8 cellular contexts compared by ENCODE assay signal in the genomic region with DNA sequence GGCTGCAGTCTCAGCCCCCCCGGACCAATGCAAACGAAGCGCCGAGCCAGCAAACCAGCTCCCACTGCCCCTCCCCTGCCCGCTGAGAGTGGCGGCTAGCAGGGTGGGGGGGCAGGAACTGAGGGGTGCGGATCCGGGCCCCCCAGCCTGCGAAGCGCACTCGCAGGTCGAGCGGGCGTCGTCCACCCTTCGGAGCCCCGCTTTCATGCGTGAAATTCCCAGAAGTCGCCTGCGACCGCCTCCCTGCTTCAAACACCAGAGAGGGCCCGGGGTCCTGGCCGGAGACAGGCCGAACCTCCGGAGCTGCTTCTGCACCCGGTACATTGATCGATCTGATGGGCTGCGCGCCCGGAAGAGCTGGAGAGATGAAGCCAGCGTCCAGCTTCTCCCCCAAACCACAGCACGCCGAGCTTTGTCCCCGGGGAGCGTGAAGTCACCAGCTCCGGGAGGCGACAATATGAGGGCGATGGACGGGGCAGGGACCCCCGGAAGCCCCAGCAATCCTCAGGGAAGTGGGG. TPM values are rescaled to one million over a fixed set of nuclear protein-coding genes. Genes with fewer than 3 reads are reported as not detected.
DNase-seq lines count a peak whose midpoint lies in the region; ATAC-seq and TF ChIP-seq lines count a peak whose summit lies in the region.

No MANE protein-coding gene starts in this region.

- DNase-seq in HS-27A (ENCODE audit: low read depth) = peak; percentile 23
- peak; percentile 63 for DNase-seq in RPMI8226
- peak; percentile 54 for DNase-seq in activated naive CD8-positive, alpha-beta T cell treated with anti-CD3 and anti-CD28 coated beads, Interleukin-2, amount 50 U/mL, for 24 hours
- peak; percentile 73 for DNase-seq in left cardiac atrium
- peak; percentile 88 for DNase-seq in posterior vena cava (ENCODE audit: low spot score)
- DNase-seq in middle frontal gyrus (ENCODE audit: extremely low spot score, low spot score) = no peak

- H3F3A ChIP-seq in DOHH2 (ENCODE audit: control insufficient read depth, insufficient read depth) = peaks cover 15% of the 10 kb centered on the region

- H3K4me3 Mint-ChIP-seq in activated naive CD8-positive, alpha-beta T cell treated with anti-CD3 and anti-CD28 coated beads, Interleukin-2, amount 50 U/mL, for 24 hours = peak overlapping the region; percentile 83

- peaks cover 36% of the 10 kb centered on the region for H3K4me1 Mint-ChIP-seq in activated naive CD8-positive, alpha-beta T cell treated with anti-CD3 and anti-CD28 coated beads, Interleukin-2, amount 50 U/mL, for 24 hours

- H3K4me3 ChIP-seq in DOHH2 (ENCODE audit: low read length) = peak overlapping the region; percentile 82

- no peak for ATAC-seq in activated naive CD8-positive, alpha-beta T cell treated with anti-CD3 and anti-CD28 coated beads, Interleukin-2, amount 50 U/mL, for 24 hours
- peak; percentile 30 to 43 for ATAC-seq in left cardiac atrium
- ATAC-seq in HG02588 (IDR thresholded peaks at IDR 0.05; ENCODE audit: unreplicated experiment) = no peak

- peak overlapping the region; percentile 86 for H3K27ac Mint-ChIP-seq in activated naive CD8-positive, alpha-beta T cell treated with anti-CD3 and anti-CD28 coated beads, Interleukin-2, amount 50 U/mL, for 24 hours

- no peaks in the 10 kb centered on the region for H3K27me3 ChIP-seq in DOHH2 (ENCODE audit: control insufficient read depth, low read length)

- peak overlapping the region; percentile 88 for H3K4me2 ChIP-seq in DOHH2 (ENCODE audit: low read length)

- peaks cover 46% of the 10 kb centered on the region for H3K79me2 ChIP-seq in DOHH2 (ENCODE audit: control insufficient read depth, low read length)

- no peaks in the 10 kb centered on the region for H3K27me3 Mint-ChIP-seq in activated naive CD8-positive, alpha-beta T cell treated with anti-CD3 and anti-CD28 coated beads, Interleukin-2, amount 50 U/mL, for 24 hours

- no peaks in the 10 kb centered on the region for H3K9me3 ChIP-seq in DOHH2 (ENCODE audit: control insufficient read depth, insufficient read depth, low read length)

- intact Hi-C loops in left cardiac atrium (cut with DNase I) = loop anchor here (2.0 to 10.0 kb wide), 4 partner anchors 48 to 288 kb away; partner anchors contain the start of genes DRG1 (in 2 of the 2) and SFI1 (in 1 of the 2)
- intact Hi-C loops in posterior vena cava (cut with DNase I) = no loop called here

- peaks cover 24% of the 10 kb centered on the region for H4K20me1 ChIP-seq in DOHH2 (ENCODE audit: control insufficient read depth, insufficient read depth, low read depth, low read length)

- peaks cover 45% of the 10 kb centered on the region for H3K36me3 ChIP-seq in DOHH2 (ENCODE audit: control insufficient read depth, low read length)

- H3K9me3 Mint-ChIP-seq in activated naive CD8-positive, alpha-beta T cell treated with anti-CD3 and anti-CD28 coated beads, Interleukin-2, amount 50 U/mL, for 24 hours = no peaks in the 10 kb centered on the region

- no peaks in the 10 kb centered on the region for H3K9me2 ChIP-seq in DOHH2 (replicated peaks; ENCODE audit: control insufficient read depth, low read length)

- H3K4me1 ChIP-seq in DOHH2 (ENCODE audit: control insufficient read depth, low read length) = peaks cover 38% of the 10 kb centered on the region

- peak overlapping the region; percentile 89 for H3K27ac ChIP-seq in DOHH2 (ENCODE audit: low read depth, low read length)

- no peak for TF ChIP-seq CTCF in DOHH2 (IDR thresholded peaks at IDR 0.05; ENCODE audit: low read depth, low read length, poor library complexity, severe bottlenecking)

- H3K36me3 Mint-ChIP-seq in activated naive CD8-positive, alpha-beta T cell treated with anti-CD3 and anti-CD28 coated beads, Interleukin-2, amount 50 U/mL, for 24 hours (ENCODE audit: low read depth) = peaks cover 31% of the 10 kb centered on the region

RNA-seq across cellular contexts. Expression of gene PATZ1, which starts 0.6 kb away (rescaled TPM):
- total RNA-seq in left cardiac atrium = 10 to 100 TPM; 11.5 to 12.3 TPM
- 10 to 100 TPM; 10.8 to 14.9 TPM for total RNA-seq in posterior vena cava

RNA-seq across cellular contexts. Expression of gene DRG1, which starts 52.6 kb away (rescaled TPM):
- total RNA-seq in left cardiac atrium (10 to 100 TPM; 52.1 to 61.4 TPM), posterior vena cava (10 to 100 TPM; 37.8 to 40.3 TPM)

RNA-seq across cellular contexts. Expression of gene PIK3IP1, which starts 54.5 kb away (rescaled TPM):
- 10 to 100 TPM in 1 of 2 donors, 1 to 10 TPM in 1; 5.2 to 15.6 TPM for total RNA-seq in left cardiac atrium
- 10 to 100 TPM; 12.8 to 18.8 TPM for total RNA-seq in posterior vena cava

Comparison
In these comparisons a context has a peak if more than half of its experiments do, and no peak if none do; other contexts are left out.
1. ATAC-seq: peak in left cardiac atrium (2 of 2); none in activated naive CD8-positive, alpha-beta T cell treated with anti-CD3 and anti-CD28 coated beads, Interleukin-2, amount 50 U/mL, for 24 hours (single experiment) and HG02588 (single experiment).
2. intact Hi-C loops: an anchor here in left cardiac atrium (2.0 to 10.0 kb wide); none called in posterior vena cava.